ENCODE assay signal across 8 cellular contexts in the genomic region with DNA sequence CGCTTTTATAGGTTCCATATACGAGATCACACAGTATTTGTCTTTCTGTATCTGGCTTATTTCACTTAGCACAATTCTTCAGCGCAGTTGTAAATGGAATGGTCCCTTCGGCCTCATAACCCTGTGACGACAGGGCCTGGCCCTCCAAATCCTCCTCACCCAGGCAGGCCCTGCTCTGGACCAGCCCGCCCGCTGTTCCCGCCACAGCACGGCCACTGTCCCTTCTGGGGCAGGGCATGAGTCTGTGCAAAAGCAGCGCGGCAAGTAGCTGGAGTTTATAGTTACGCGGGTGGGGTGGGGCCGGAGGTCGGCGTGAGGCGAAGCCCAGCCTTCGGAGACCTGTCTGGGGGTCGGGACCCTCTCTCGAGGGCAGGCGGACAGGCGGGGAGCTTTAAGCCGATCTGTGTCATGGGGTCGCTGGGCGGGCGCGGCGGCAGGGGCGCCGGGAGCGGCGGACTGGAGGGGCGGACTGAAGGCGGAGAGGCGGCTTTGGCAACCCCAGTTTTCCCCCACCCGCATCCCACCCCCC. TPM values are rescaled to one million over a fixed set of nuclear protein-coding genes. Genes with fewer than 3 reads are reported as not detected.
DNase-seq lines count a peak whose midpoint lies in the region; TF ChIP-seq lines count a peak whose summit lies in the region.

No MANE protein-coding gene starts in this region.

- peaks cover 46% of the 10 kb centered on the region for H3K27me3 Mint-ChIP-seq in activated CD4-positive, alpha-beta T cell treated with anti-CD3 and anti-CD28 coated beads, Interleukin-2, amount 10 ng/mL, durations not matched to agents 24 days and 14 days

- no peaks in the 10 kb centered on the region for H3K9me3 Mint-ChIP-seq in activated CD4-positive, alpha-beta T cell treated with anti-CD3 and anti-CD28 coated beads, Interleukin-2, amount 10 ng/mL, durations not matched to agents 24 days and 14 days

- no peak overlapping the region for H3K27ac Mint-ChIP-seq in activated CD4-positive, alpha-beta T cell treated with anti-CD3 and anti-CD28 coated beads, Interleukin-2, amount 10 ng/mL, durations not matched to agents 24 days and 14 days

- no peak for TF ChIP-seq CTCF in transverse colon (IDR thresholded peaks at IDR 0.05)

- peak; percentile 78 for TF ChIP-seq POLR2A in transverse colon (IDR thresholded peaks at IDR 0.05)

- no peaks in the 10 kb centered on the region for H3K36me3 Mint-ChIP-seq in activated CD4-positive, alpha-beta T cell treated with anti-CD3 and anti-CD28 coated beads, Interleukin-2, amount 10 ng/mL, durations not matched to agents 24 days and 14 days (ENCODE audit: low read depth)

- H3K9me3 ChIP-seq in ectodermal cell (ENCODE audit: control insufficient read depth, low read length) (no peaks in the 10 kb centered on the region), transverse colon (no peaks in the 10 kb centered on the region)

- DNase-seq in activated CD4-positive, alpha-beta T cell treated with anti-CD3 and anti-CD28 coated beads, Interleukin-2, amount 10 ng/mL, durations not matched to agents 24 days and 14 days = no peak
- DNase-seq in activated CD4-positive, alpha-beta T cell treated with anti-CD3 and anti-CD28 coated beads for 4 hours = no peak
- DNase-seq in lung microvascular endothelial cell (ENCODE audit: low read depth in 2 of 2) = peak; percentile 38 to 42
- peak; percentile 74 for DNase-seq in transverse colon
- DNase-seq in DMS 273 treated with DMSO at 0.1 percent for 48 hours (lab: John Stamatoyannopoulos, UW) = no peak
- DNase-seq in amniotic stem cell (lab: John Stamatoyannopoulos, UW) = no peak
- no peak for DNase-seq in SIG-M5 treated with dmso at 0.1 percent for 504 hours (lab: John Stamatoyannopoulos, UW; ENCODE audit: unreplicated experiment)

- H3K27me3 ChIP-seq in ectodermal cell (ENCODE audit: control insufficient read depth, insufficient read depth, low read length, poor library complexity, severe bottlenecking) (no peaks in the 10 kb centered on the region), transverse colon (no peaks in the 10 kb centered on the region)

- intact Hi-C loops in activated CD4-positive, alpha-beta T cell treated with anti-CD3 and anti-CD28 coated beads, Interleukin-2, amount 10 ng/mL, durations not matched to agents 24 days and 14 days (cut with micrococcal nuclease) = no loop called here
- intact Hi-C loops in transverse colon (cut with DNase I; ENCODE audit: low total_unique reads) = loop anchor here (5.0 kb wide), 2 partner anchors 90 to 145 kb away; a partner anchor contains a TSS

- H3K4me3 ChIP-seq in ectodermal cell (ENCODE audit: insufficient read depth, low read depth, low read length) (peak overlapping the region; percentile 46), transverse colon (peak overlapping the region; percentile 49 to 88 (median 74))

- 12% methylated on average over 36 of the region's 36 CpGs for WGBS in ectodermal cell, 2 experiments
- 32% methylated on average over 33 of the region's 36 CpGs; no CpG with 5 or more reads in 1 of the 2 donors for WGBS in transverse colon (ENCODE audit: low coverage in 1 of 2), 2 donors

- no peak overlapping the region for H3K27ac ChIP-seq in ectodermal cell (ENCODE audit: insufficient read depth, low read depth, low read length, poor library complexity, severe bottlenecking)
- H3K27ac ChIP-seq in transverse colon = peak overlapping the region; percentile 92 to 93 (median 93)

- peaks cover 14% of the 10 kb centered on the region for H3K4me1 ChIP-seq in ectodermal cell (ENCODE audit: control insufficient read depth, insufficient read depth, low read length)
- H3K4me1 ChIP-seq in transverse colon = peaks cover 8 to 27% (median 11%) of the 10 kb centered on the region in 4 donors

- H3K36me3 ChIP-seq in ectodermal cell (ENCODE audit: control insufficient read depth, insufficient read depth, low read length) (no peaks in the 10 kb centered on the region), transverse colon (peaks cover 0 to 4% (median 0%) of the 10 kb centered on the region in 4 donors)

- peak overlapping the region; percentile 23 for H3K4me3 Mint-ChIP-seq in activated CD4-positive, alpha-beta T cell treated with anti-CD3 and anti-CD28 coated beads, Interleukin-2, amount 10 ng/mL, durations not matched to agents 24 days and 14 days

- in situ Hi-C loops in transverse colon (cut with MboI; ENCODE audit: low pct_ligation_motif_present in 1 of 4, low pct_unique_long_range_greater_than_20kb in 1 of 4, low sequenced_read_pairs in 3 of 4) = no loop called here

- peaks cover 2% of the 10 kb centered on the region for H3K4me1 Mint-ChIP-seq in activated CD4-positive, alpha-beta T cell treated with anti-CD3 and anti-CD28 coated beads, Interleukin-2, amount 10 ng/mL, durations not matched to agents 24 days and 14 days

- TF ChIP-seq EP300 in transverse colon (IDR thresholded peaks at IDR 0.05; ENCODE audit: low read depth) = no peak

RNA-seq across cellular contexts. Expression of a gene that starts 0.5 kb away (rescaled TPM):
- total RNA-seq in activated CD4-positive, alpha-beta T cell treated with anti-CD3 and anti-CD28 coated beads, Interleukin-2, amount 10 ng/mL, durations not matched to agents 24 days and 14 days = not detected in 2 replicates
- 14.8 TPM for polyA plus RNA-seq in ectodermal cell (2013, experiment 1 of 4)
- polyA plus RNA-seq in ectodermal cell (2013, experiment 2 of 4) = 15.4 TPM
- 8.6 TPM for polyA plus RNA-seq in ectodermal cell (2013, experiment 3 of 4)
- polyA plus RNA-seq in ectodermal cell (2013, experiment 4 of 4) = 9.4 TPM
- total RNA-seq in lung microvascular endothelial cell = 8.5 and 11.1 TPM in 2 replicates
- 10 to 100 TPM; 24.1 to 48.6 (median 37.6) TPM for total RNA-seq in transverse colon

RNA-seq across cellular contexts. Expression of a gene that starts 18.4 kb away (rescaled TPM):
- total RNA-seq in activated CD4-positive, alpha-beta T cell treated with anti-CD3 and anti-CD28 coated beads, Interleukin-2, amount 10 ng/mL, durations not matched to agents 24 days and 14 days = 20.3 and 20.6 TPM in 2 replicates
- polyA plus RNA-seq in ectodermal cell (2013, experiment 1 of 4) = 55.9 TPM
- polyA plus RNA-seq in ectodermal cell (2013, experiment 2 of 4) = 72.5 TPM
- polyA plus RNA-seq in ectodermal cell (2013, experiment 3 of 4) = 36.7 TPM
- polyA plus RNA-seq in ectodermal cell (2013, experiment 4 of 4) = 47.7 TPM
- total RNA-seq in lung microvascular endothelial cell (21.6 and 30.0 TPM in 2 replicates), transverse colon (10 to 100 TPM; 20.9 to 90.0 (median 72.6) TPM)

Comparison
In these comparisons a context has a peak if more than half of its experiments do, and no peak if none do; other contexts are left out.
1. DNase-seq: peak in lung microvascular endothelial cell (2 of 2) and transverse colon (single experiment); none in activated CD4-positive, alpha-beta T cell treated with anti-CD3 and anti-CD28 coated beads, Interleukin-2, amount 10 ng/mL, durations not matched to agents 24 days and 14 days (single experiment), activated CD4-positive, alpha-beta T cell treated with anti-CD3 and anti-CD28 coated beads for 4 hours (0 of 2), DMS 273 treated with DMSO at 0.1 percent for 48 hours (single experiment), amniotic stem cell (single experiment) and SIG-M5 treated with dmso at 0.1 percent for 504 hours (single experiment).